Comparison of ENCODE assay signal across 20 cellular contexts in genomic region chr3:78762121-78762520, GRCh38.
DNase-seq lines count a peak whose midpoint lies in the region; ATAC-seq, FAIRE-seq and TF ChIP-seq lines count a peak whose summit lies in the region.
"Had no signal": no experiment of that assay in that cellular context is flagged by ENCODE, and none has a peak within 500 bp of the region (broad histone marks: within the 10 kb centered on the region; RNA-seq: fewer than 3 reads in every experiment).

No MANE protein-coding gene starts in this region.

- peaks cover 18% of the 10 kb centered on the region for H4K20me1 ChIP-seq in smooth muscle cell (ENCODE audit: low read depth)

- H3K4me1 ChIP-seq in adipocyte (ENCODE audit: control insufficient read depth, insufficient read depth, low read length) (peaks cover 27% of the 10 kb centered on the region), pancreas (peaks cover 0 to 8% (median 8%) of the 10 kb centered on the region in 3 donors), smooth muscle cell (ENCODE audit: low read depth) (no peaks in the 10 kb centered on the region)

- POLR2A ChIA-PET in BJ (lab: Charles Lee), result no interaction called here

- H3K79me2 ChIP-seq in smooth muscle cell (ENCODE audit: low read depth), result peaks cover 9% of the 10 kb centered on the region

- H3K27ac ChIP-seq in pancreas (no peak overlapping the region), smooth muscle cell (ENCODE audit: low read depth) (no peak overlapping the region)
- H3K27ac ChIP-seq: C4-2B had no signal

- no peak overlapping the region for H3K9ac ChIP-seq in adipocyte (ENCODE audit: low read length)
- no peak overlapping the region for H3K9ac ChIP-seq in smooth muscle cell (ENCODE audit: low read depth)

- no peaks in the 10 kb centered on the region for H3K36me3 ChIP-seq in BJ (ENCODE audit: control insufficient read depth, insufficient read depth, low read length)
- H3K36me3 ChIP-seq in adipocyte (ENCODE audit: control insufficient read depth, insufficient read depth, low read length, severe bottlenecking), result no peaks in the 10 kb centered on the region
- H3K36me3 ChIP-seq in pancreas, result no peaks in the 10 kb centered on the region
- H3K36me3 ChIP-seq in smooth muscle cell (ENCODE audit: low read depth), result no peaks in the 10 kb centered on the region
- H3K36me3 ChIP-seq: HAP-1 had no signal

- H3F3A ChIP-seq in smooth muscle cell (ENCODE audit: low read depth), result no peaks in the 10 kb centered on the region

- no peak overlapping the region for H3K4me2 ChIP-seq in smooth muscle cell

- DNase-seq in BJ (ENCODE audit: low read depth) (peak; percentile 48), adipocyte (ENCODE audit: low read depth) (peak; percentile 7), fibroblast of villous mesenchyme (ENCODE audit: low read depth) (peak; percentile 51), pancreas (no peak), RPMI8226 (no peak), DMS 273 treated with DMSO at 0.1 percent for 48 hours (lab: John Stamatoyannopoulos, UW) (no peak), smooth muscle cell (lab: John Stamatoyannopoulos, UW; ENCODE audit: unreplicated experiment) (no peak)
- DNase-seq: ACHN; CD4-positive, alpha-beta memory T cell; DMS153; DMS79 treated with DMSO at 0.1 percent for 48 hours; GDM1; HFFc6 had no signal

- peak; percentile 20 for FAIRE-seq in pancreas (lab: Jason Lieb, UNC)
- FAIRE-seq: GM12892, GM19239, H1, HepG2, HTR-8/SVneo had no signal

- CTCF ChIA-PET in BJ (lab: Yijun Ruan, JAX), result no interaction called here

- no peaks in the 10 kb centered on the region for H3K9me3 ChIP-seq in adipocyte (ENCODE audit: control insufficient read depth, low read length)
- H3K9me3 ChIP-seq in pancreas, result no peaks in the 10 kb centered on the region
- no peaks in the 10 kb centered on the region for H3K9me3 ChIP-seq in smooth muscle cell (replicated peaks; ENCODE audit: low read depth)
- H3K9me3 ChIP-seq: HAP-1 had no signal

- H2AFZ ChIP-seq in smooth muscle cell (ENCODE audit: low read depth), result no peak overlapping the region

- no peak overlapping the region for H3K4me3 ChIP-seq in BJ (ENCODE audit: low read depth, low read length)
- peak overlapping the region; percentile 20 for H3K4me3 ChIP-seq in adipocyte (ENCODE audit: low read length)
- no peak overlapping the region for H3K4me3 ChIP-seq in fibroblast of villous mesenchyme (ENCODE audit: low read depth, low read length)
- H3K4me3 ChIP-seq in pancreas, result no peak overlapping the region
- H3K4me3 ChIP-seq in smooth muscle cell, result no peak overlapping the region
- H3K4me3 ChIP-seq: HAP-1 had no signal

- H3K27me3 ChIP-seq in BJ (ENCODE audit: control insufficient read depth, insufficient read depth, low read length), result no peaks in the 10 kb centered on the region
- no peaks in the 10 kb centered on the region for H3K27me3 ChIP-seq in adipocyte (replicated peaks; ENCODE audit: control insufficient read depth, insufficient read depth, low read length)
- no peaks in the 10 kb centered on the region for H3K27me3 ChIP-seq in pancreas
- H3K27me3 ChIP-seq in smooth muscle cell (ENCODE audit: low read depth), result no peaks in the 10 kb centered on the region

- TF ChIP-seq CTCF in BJ (IDR thresholded peaks at IDR 0.05; ENCODE audit: insufficient read depth, low read depth, low read length), result no peak
- TF ChIP-seq CTCF in fibroblast of villous mesenchyme (IDR thresholded peaks at IDR 0.05; ENCODE audit: insufficient read depth, low read depth, low read length), result no peak
- TF ChIP-seq CTCF in pancreas (IDR thresholded peaks at IDR 0.05), result no peak
- TF ChIP-seq CTCF in smooth muscle cell (IDR thresholded peaks at IDR 0.05; ENCODE audit: borderline replicate concordance, insufficient read depth, poor library complexity, severe bottlenecking), result no peak

- 73 to 85% methylated on average over 1 of the region's 1 CpG for WGBS in pancreas, 2 donors
- WGBS in smooth muscle cell (ENCODE audit: low lambda C conversion rate), result 96% methylated on average over 1 of the region's 1 CpG

- ATAC-seq in pancreas, result no peak
- ATAC-seq: HepG2 had no signal

- intact Hi-C loops in pancreas (cut with DNase I), result no loop called here

Comparison
In these comparisons a context has a peak if more than half of its experiments do, and no peak if none do; other contexts are left out.
1. DNase-seq: peak in BJ (single experiment), adipocyte (single experiment) and fibroblast of villous mesenchyme (single experiment); none in pancreas (0 of 6), RPMI8226 (single experiment), DMS 273 treated with DMSO at 0.1 percent for 48 hours (single experiment) and smooth muscle cell (single experiment).